Comparison of ENCODE assay signal across 31 cellular contexts in the genomic region with DNA sequence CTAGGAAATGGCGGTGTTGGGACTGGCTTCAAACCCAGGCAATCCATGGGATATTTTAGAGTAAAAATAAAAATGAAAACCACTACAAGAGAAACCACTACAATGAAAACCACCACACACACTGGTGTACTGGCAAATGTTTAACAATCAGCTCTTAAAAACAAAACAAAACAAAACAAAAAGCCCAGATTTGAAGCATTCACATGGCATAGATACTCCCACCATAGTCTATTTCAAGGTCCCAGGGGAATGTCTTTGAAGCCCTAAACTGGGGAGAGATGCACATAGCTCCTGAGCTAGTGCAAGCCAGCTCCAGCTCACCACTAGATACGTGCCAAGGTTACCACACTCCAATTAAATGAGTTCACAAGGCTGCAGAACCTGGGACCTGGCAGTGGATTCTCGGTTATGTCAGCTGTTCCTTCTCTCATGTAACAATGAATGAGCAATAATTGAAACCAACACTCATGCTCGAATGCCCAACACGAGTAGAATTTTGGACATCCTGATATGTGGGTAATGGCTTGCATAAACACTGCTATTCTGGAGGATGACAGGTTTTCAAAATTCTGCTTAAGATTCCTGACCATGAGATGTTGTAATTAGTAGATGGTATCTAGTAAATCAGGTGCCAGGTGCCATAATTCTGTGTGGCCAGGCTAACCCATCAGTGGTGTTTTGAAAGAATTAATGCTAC.
A peak's percentile ranks its signal among the peaks of the same experiment; 100 is the strongest.
DNase-seq lines count a peak whose midpoint lies in the region; ATAC-seq and TF ChIP-seq lines count a peak whose summit lies in the region.
"Had no signal": no experiment of that assay in that cellular context is flagged by ENCODE, and none has a peak within 500 bp of the region (broad histone marks: within the 10 kb centered on the region; RNA-seq: fewer than 3 reads in every experiment).

No MANE protein-coding gene starts in this region.

- intact Hi-C loops in lower lobe of right lung (cut with DNase I), result no loop called here

- H3K4me1 ChIP-seq in lower lobe of right lung, result peaks cover 6% of the 10 kb centered on the region
- H3K4me1 ChIP-seq: BE2C, Peyer's patch had no signal

- no peaks in the 10 kb centered on the region for H3K4me1 Mint-ChIP-seq in activated naive CD8-positive, alpha-beta T cell treated with anti-CD3 and anti-CD28 coated beads, Interleukin-2, amount 50 U/mL, for 24 hours
- peaks cover 6% of the 10 kb centered on the region for H3K4me1 Mint-ChIP-seq in HFFc6 (ENCODE audit: low read depth)
- H3K4me1 Mint-ChIP-seq: brain had no signal

- no peak for ATAC-seq in lower lobe of right lung
- ATAC-seq in activated naive CD8-positive, alpha-beta T cell treated with anti-CD3 and anti-CD28 coated beads, Interleukin-2, amount 50 U/mL, for 24 hours, result no peak
- ATAC-seq: activated CD8-positive, alpha-beta T cell treated with anti-CD3 and anti-CD28 coated beads for 36 hours; CD8-positive, alpha-beta T cell; GM23338; mucosa of descending colon; natural killer cell treated with Interleukin-12 subunit alpha and Interleukin-12 subunit beta and Interleukin-15 and Interleukin-18, amount 100 ng/mL, for 72 hours had no signal

- no peak overlapping the region for H3K4me3 ChIP-seq in lower lobe of right lung
- H3K4me3 ChIP-seq: esophagus muscularis mucosa, GM23338, hepatocyte, mucosa of descending colon, Peyer's patch had no signal

- H3K27ac ChIP-seq in lower lobe of right lung, result no peak overlapping the region
- H3K27ac ChIP-seq: esophagus muscularis mucosa, hepatocyte, KMS-11, Peyer's patch had no signal

- H3K27ac Mint-ChIP-seq in activated naive CD8-positive, alpha-beta T cell treated with anti-CD3 and anti-CD28 coated beads, Interleukin-2, amount 50 U/mL, for 24 hours, result no peak overlapping the region
- no peak overlapping the region for H3K27ac Mint-ChIP-seq in HFFc6
- H3K27ac Mint-ChIP-seq: activated CD8-positive, alpha-beta T cell treated with anti-CD3 and anti-CD28 coated beads for 36 hours; activated naive CD4-positive, alpha-beta T cell treated with anti-CD3 and anti-CD28 coated beads for 36 hours; activated T-helper 1 cell treated with anti-CD3 and anti-CD28 coated beads, Interleukin-12 subunit alpha, Interleukin-12 subunit beta, Interleukin-2, Interleukin-4 antibody, amounts not matched to agents 30 ng/mL and 10 ng/mL and 1 ng/mL, durations not matched to agents 14 hours and 24 hours and 36 hours; brain; CD8-positive, alpha-beta T cell; GM23338; natural killer cell treated with Interleukin-12 subunit alpha and Interleukin-12 subunit beta and Interleukin-15 and Interleukin-18, amount 100 ng/mL, for 72 hours had no signal

- TF ChIP-seq CTCF in lower lobe of right lung (IDR thresholded peaks at IDR 0.05), result no peak
- TF ChIP-seq CTCF in HFFc6 (IDR thresholded peaks at IDR 0.05), result no peak

- H3K9me3 ChIP-seq in lower lobe of right lung, result no peaks in the 10 kb centered on the region
- H3K9me3 ChIP-seq: BE2C, esophagus muscularis mucosa, mucosa of descending colon, Peyer's patch had no signal

- H3K36me3 Mint-ChIP-seq in activated naive CD8-positive, alpha-beta T cell treated with anti-CD3 and anti-CD28 coated beads, Interleukin-2, amount 50 U/mL, for 24 hours (ENCODE audit: low read depth), result no peaks in the 10 kb centered on the region
- no peaks in the 10 kb centered on the region for H3K36me3 Mint-ChIP-seq in HFFc6 (ENCODE audit: low read depth)
- H3K36me3 Mint-ChIP-seq: CD8-positive, alpha-beta T cell; natural killer cell treated with Interleukin-12 subunit alpha and Interleukin-12 subunit beta and Interleukin-15 and Interleukin-18, amount 100 ng/mL, for 72 hours had no signal

- no peaks in the 10 kb centered on the region for H3K36me3 ChIP-seq in lower lobe of right lung
- H3K36me3 ChIP-seq: BE2C, esophagus muscularis mucosa, Peyer's patch had no signal

- H3K4me3 Mint-ChIP-seq in activated naive CD8-positive, alpha-beta T cell treated with anti-CD3 and anti-CD28 coated beads, Interleukin-2, amount 50 U/mL, for 24 hours, result no peak overlapping the region
- H3K4me3 Mint-ChIP-seq in HFFc6, result no peak overlapping the region
- H3K4me3 Mint-ChIP-seq: activated CD8-positive, alpha-beta T cell treated with anti-CD3 and anti-CD28 coated beads for 36 hours; activated naive CD4-positive, alpha-beta T cell treated with anti-CD3 and anti-CD28 coated beads for 36 hours; activated T-helper 1 cell treated with anti-CD3 and anti-CD28 coated beads, Interleukin-12 subunit alpha, Interleukin-12 subunit beta, Interleukin-2, Interleukin-4 antibody, amounts not matched to agents 30 ng/mL and 10 ng/mL and 1 ng/mL, durations not matched to agents 14 hours and 24 hours and 36 hours; brain; CD8-positive, alpha-beta T cell; GM23338; natural killer cell treated with Interleukin-12 subunit alpha and Interleukin-12 subunit beta and Interleukin-15 and Interleukin-18, amount 100 ng/mL, for 72 hours had no signal

- DNase-seq in G401 (ENCODE audit: low spot score) (peak; percentile 66), M059J (ENCODE audit: low read depth) (peak; percentile 18), cerebellum (ENCODE audit: low spot score) (peak; percentile 22), renal cortical epithelial cell (ENCODE audit: low read depth) (peak; percentile 46), lower lobe of right lung (no peak), HFFc6 (no peak)
- no peak for DNase-seq in activated naive CD8-positive, alpha-beta T cell treated with anti-CD3 and anti-CD28 coated beads, Interleukin-2, amount 50 U/mL, for 24 hours
- DNase-seq: activated CD4-positive, alpha-beta T cell treated with anti-CD3 and anti-CD28 coated beads for 1 hour; activated CD8-positive, alpha-beta memory T cell treated with anti-CD3 and anti-CD28 coated beads, Interleukin-2, amount 50 U/mL, for 48 hours; activated CD8-positive, alpha-beta T cell treated with anti-CD3 and anti-CD28 coated beads for 36 hours; activated naive CD4-positive, alpha-beta T cell treated with anti-CD3 and anti-CD28 coated beads for 36 hours; BE2C; CD8-positive, alpha-beta T cell; DMS53; mucosa of descending colon; MV-4-11; NCI-H1436 treated with DMSO at 0.1 percent for 48 hours; NCI-H2107; NCI-H345; NCI-H748 treated with DMSO at 0.1 percent for 48 hours; Peyer's patch; SHP77; small intestine; stimulated activated naive CD4-positive, alpha-beta T cell treated with Interleukin-2 at 50 U/mL for 16 hours had no signal

- H3K27me3 ChIP-seq in lower lobe of right lung (ENCODE audit: low read depth), result no peaks in the 10 kb centered on the region
- H3K27me3 ChIP-seq: BE2C, esophagus muscularis mucosa, hepatocyte, Peyer's patch had no signal

- H3K9me3 Mint-ChIP-seq in activated naive CD8-positive, alpha-beta T cell treated with anti-CD3 and anti-CD28 coated beads, Interleukin-2, amount 50 U/mL, for 24 hours, result no peaks in the 10 kb centered on the region
- H3K9me3 Mint-ChIP-seq in HFFc6, result no peaks in the 10 kb centered on the region
- H3K9me3 Mint-ChIP-seq: activated CD8-positive, alpha-beta T cell treated with anti-CD3 and anti-CD28 coated beads for 36 hours; activated naive CD4-positive, alpha-beta T cell treated with anti-CD3 and anti-CD28 coated beads for 36 hours; activated T-helper 1 cell treated with anti-CD3 and anti-CD28 coated beads, Interleukin-12 subunit alpha, Interleukin-12 subunit beta, Interleukin-2, Interleukin-4 antibody, amounts not matched to agents 30 ng/mL and 10 ng/mL and 1 ng/mL, durations not matched to agents 14 hours and 24 hours and 36 hours; CD8-positive, alpha-beta T cell; GM23338; natural killer cell treated with Interleukin-12 subunit alpha and Interleukin-12 subunit beta and Interleukin-15 and Interleukin-18, amount 100 ng/mL, for 72 hours had no signal

- in situ Hi-C loops in G401 (cut with HindIII; ENCODE audit: low sequenced_read_pairs), result no loop called here

- H3K27me3 Mint-ChIP-seq in activated naive CD8-positive, alpha-beta T cell treated with anti-CD3 and anti-CD28 coated beads, Interleukin-2, amount 50 U/mL, for 24 hours, result peaks cover 22% of the 10 kb centered on the region
- H3K27me3 Mint-ChIP-seq in HFFc6 (ENCODE audit: insufficient read depth), result no peaks in the 10 kb centered on the region

Comparison
In these comparisons a context has a peak if more than half of its experiments do, and no peak if none do; other contexts are left out.
1. DNase-seq: peak in G401 (single experiment), M059J (single experiment), cerebellum (single experiment) and renal cortical epithelial cell (single experiment); none in lower lobe of right lung (single experiment), activated naive CD8-positive, alpha-beta T cell treated with anti-CD3 and anti-CD28 coated beads, Interleukin-2, amount 50 U/mL, for 24 hours (single experiment) and HFFc6 (single experiment).